In the genomic region with DNA sequence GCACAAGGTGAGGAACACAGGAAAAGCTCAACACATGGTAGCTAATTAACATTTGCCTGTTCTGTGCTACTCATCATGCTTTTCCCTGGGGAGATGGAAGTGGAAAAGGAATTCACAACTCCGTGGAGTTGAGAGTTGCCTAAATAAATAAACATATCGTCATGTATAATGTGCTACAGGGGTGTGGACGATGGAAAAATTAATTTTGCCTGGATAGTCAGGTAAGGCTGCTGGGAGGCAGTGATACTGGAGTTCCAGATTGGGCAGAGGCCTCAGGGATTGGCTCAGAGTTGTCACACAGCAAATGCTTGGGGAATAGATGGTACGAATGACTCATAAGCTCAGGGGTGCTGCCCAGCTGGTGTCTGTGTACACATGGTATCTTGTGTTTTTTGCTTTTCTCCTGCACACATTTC, we compare ENCODE assay signal across 16 cellular contexts. TPM values are rescaled to one million over a fixed set of nuclear protein-coding genes. Genes with fewer than 3 reads are reported as not detected.
A peak's percentile ranks its signal among the peaks of the same experiment; 100 is the strongest.
DNase-seq lines count a peak whose midpoint lies in the region; ATAC-seq and TF ChIP-seq lines count a peak whose summit lies in the region.
"Had no signal": no experiment of that assay in that cellular context is flagged by ENCODE, and none has a peak within 500 bp of the region (broad histone marks: within the 10 kb centered on the region; RNA-seq: fewer than 3 reads in every experiment).

No MANE protein-coding gene starts in this region.

- CTCF ChIA-PET in mammary epithelial cell (lab: Charles Lee; ENCODE audit: low non-redundant PET): no interaction called here

- H2AFZ ChIP-seq in mammary epithelial cell (ENCODE audit: low read depth, low read length) (no peak overlapping the region), smooth muscle cell (ENCODE audit: low read depth) (no peak overlapping the region)

- no peak for ATAC-seq in stimulated activated naive CD8-positive, alpha-beta T cell treated with anti-CD3 and anti-CD28 coated beads, Interleukin-15, amount 100 ng/mL, for 72 hours
- ATAC-seq: Right ventricle myocardium inferior had no signal

- H3K79me2 ChIP-seq in mammary epithelial cell (ENCODE audit: insufficient read depth, low read length): peaks cover 7% of the 10 kb centered on the region
- no peaks in the 10 kb centered on the region for H3K79me2 ChIP-seq in smooth muscle cell (ENCODE audit: low read depth)

- H3K9me3 Mint-ChIP-seq in nephron: no peaks in the 10 kb centered on the region
- no peaks in the 10 kb centered on the region for H3K9me3 Mint-ChIP-seq in stimulated activated naive CD8-positive, alpha-beta T cell treated with anti-CD3 and anti-CD28 coated beads, Interleukin-15, amount 100 ng/mL, for 72 hours
- H3K9me3 Mint-ChIP-seq: activated naive CD4-positive, alpha-beta T cell treated with anti-CD3 and anti-CD28 coated beads, Interleukin-2, amount 10 ng/mL, durations not matched to agents 7 days and 5 days; H9 had no signal

- H4K20me1 ChIP-seq in mammary epithelial cell (ENCODE audit: insufficient read depth, low read length) (no peaks in the 10 kb centered on the region), smooth muscle cell (ENCODE audit: low read depth) (no peaks in the 10 kb centered on the region)

- no TSS peak for BruUV-seq in mammary epithelial cell (replicated peaks; lab: Mats Ljungman, UMichigan)

- H3K27me3 Mint-ChIP-seq in nephron (ENCODE audit: low read depth): peaks cover 38% of the 10 kb centered on the region
- H3K27me3 Mint-ChIP-seq in stimulated activated naive CD8-positive, alpha-beta T cell treated with anti-CD3 and anti-CD28 coated beads, Interleukin-15, amount 100 ng/mL, for 72 hours: peaks cover 36% of the 10 kb centered on the region

- peak overlapping the region; percentile 9 to 52 (median 10) for H3K4me3 Mint-ChIP-seq in nephron
- no peak overlapping the region for H3K4me3 Mint-ChIP-seq in stimulated activated naive CD8-positive, alpha-beta T cell treated with anti-CD3 and anti-CD28 coated beads, Interleukin-15, amount 100 ng/mL, for 72 hours
- H3K4me3 Mint-ChIP-seq: activated naive CD4-positive, alpha-beta T cell treated with anti-CD3 and anti-CD28 coated beads, Interleukin-2, amount 10 ng/mL, durations not matched to agents 7 days and 5 days; H9 had no signal

- intact Hi-C loops in mammary epithelial cell (cut with micrococcal nuclease): no loop called here
- intact Hi-C loops in esophagus squamous epithelium (cut with DNase I): no loop called here

- no peak overlapping the region for H3K4me2 ChIP-seq in mammary epithelial cell (ENCODE audit: insufficient read depth, low read depth, low read length)
- H3K4me2 ChIP-seq in smooth muscle cell: no peak overlapping the region

- no peak for TF ChIP-seq POLR2A in esophagus squamous epithelium (IDR thresholded peaks at IDR 0.05)

- H3K4me1 Mint-ChIP-seq in nephron: peaks cover 5% of the 10 kb centered on the region
- peaks cover 17% of the 10 kb centered on the region for H3K4me1 Mint-ChIP-seq in stimulated activated naive CD8-positive, alpha-beta T cell treated with anti-CD3 and anti-CD28 coated beads, Interleukin-15, amount 100 ng/mL, for 72 hours

- no peaks in the 10 kb centered on the region for H3K36me3 Mint-ChIP-seq in nephron (ENCODE audit: low read depth)
- H3K36me3 Mint-ChIP-seq: activated naive CD4-positive, alpha-beta T cell treated with anti-CD3 and anti-CD28 coated beads, Interleukin-2, amount 10 ng/mL, durations not matched to agents 7 days and 5 days had no signal

- in situ Hi-C loops in mammary epithelial cell (cut with MboI; ENCODE audit: low sequenced_read_pairs in 2 of 2): loop anchor here in 1 of 2 donors (10.0 kb wide), 1 partner anchor 70 kb away; the partner anchor contains the start of genes HTD2 and RPP14

- dilution Hi-C loops in mammary epithelial cell (cut with HindIII; ENCODE audit: low sequenced_read_pairs): no loop called here

- H3K27me3 ChIP-seq in MG63: no peaks in the 10 kb centered on the region
- no peaks in the 10 kb centered on the region for H3K27me3 ChIP-seq in mammary epithelial cell (ENCODE audit: insufficient read depth, low read length)
- peaks cover 5% of the 10 kb centered on the region for H3K27me3 ChIP-seq in smooth muscle cell (ENCODE audit: low read depth)
- H3K27me3 ChIP-seq in esophagus squamous epithelium: no peaks in the 10 kb centered on the region
- H3K27me3 ChIP-seq: stomach had no signal

- H3F3A ChIP-seq in smooth muscle cell (ENCODE audit: low read depth): no peaks in the 10 kb centered on the region

- H3K4me1 ChIP-seq in mammary epithelial cell (ENCODE audit: insufficient read depth, low read length) (peaks cover 21% of the 10 kb centered on the region), smooth muscle cell (ENCODE audit: low read depth) (peaks cover 10% of the 10 kb centered on the region), esophagus squamous epithelium (peaks cover 13 to 45% (median 16%) of the 10 kb centered on the region in 3 donors)

- no peak overlapping the region for H3K27ac ChIP-seq in mammary epithelial cell (ENCODE audit: insufficient read depth, low read depth, low read length)
- no peak overlapping the region for H3K27ac ChIP-seq in smooth muscle cell (ENCODE audit: low read depth)
- no peak overlapping the region for H3K27ac ChIP-seq in esophagus squamous epithelium
- H3K27ac ChIP-seq: stomach had no signal

- H3K36me3 ChIP-seq in MG63 (no peaks in the 10 kb centered on the region), mammary epithelial cell (ENCODE audit: insufficient read depth, low read length) (no peaks in the 10 kb centered on the region), smooth muscle cell (ENCODE audit: low read depth) (no peaks in the 10 kb centered on the region), esophagus squamous epithelium (no peaks in the 10 kb centered on the region)
- H3K36me3 ChIP-seq: stomach had no signal

- no peak overlapping the region for H3K4me3 ChIP-seq in MG63
- no peak overlapping the region for H3K4me3 ChIP-seq in mammary epithelial cell (replicated peaks in 1 of 3; ENCODE audit: insufficient read depth in 1 of 3, low read depth in 2 of 3, low read length in 3 of 3)
- no peak overlapping the region for H3K4me3 ChIP-seq in smooth muscle cell
- H3K4me3 ChIP-seq in esophagus squamous epithelium: no peak overlapping the region
- H3K4me3 ChIP-seq: stomach had no signal

- H3K9ac ChIP-seq in mammary epithelial cell (ENCODE audit: insufficient read depth, low read length) (no peak overlapping the region), smooth muscle cell (ENCODE audit: low read depth) (no peak overlapping the region)

- DNase-seq in EL (peak; percentile 56), MG63 (peak; percentile 19), mammary epithelial cell (peak; percentile 61), smooth muscle cell (lab: John Stamatoyannopoulos, UW; ENCODE audit: unreplicated experiment) (no peak), GOT3 (lab: John Stamatoyannopoulos, UW) (no peak), esophagus squamous epithelium (lab: John Stamatoyannopoulos, UW) (no peak)
- DNase-seq in stimulated activated naive CD8-positive, alpha-beta T cell treated with anti-CD3 and anti-CD28 coated beads, Interleukin-15, amount 100 ng/mL, for 72 hours: no peak
- DNase-seq: activated CD4-positive, CD25-positive, alpha-beta regulatory T cell treated with anti-CD3 and anti-CD28 coated beads, Interleukin-2, amount 50 U/mL, for 72 hours; activated naive CD4-positive, alpha-beta T cell treated with anti-CD3 and anti-CD28 coated beads, Interleukin-2, amount 10 ng/mL, durations not matched to agents 7 days and 5 days; effector CD4-positive, alpha-beta T cell; GF-D8; H9; NCI-H2029; stomach had no signal

- H3K9me3 ChIP-seq in MG63 (no peaks in the 10 kb centered on the region), mammary epithelial cell (replicated peaks; ENCODE audit: insufficient read depth, low read length) (no peaks in the 10 kb centered on the region), smooth muscle cell (replicated peaks; ENCODE audit: low read depth) (no peaks in the 10 kb centered on the region), esophagus squamous epithelium (no peaks in the 10 kb centered on the region)
- H3K9me3 ChIP-seq: stomach had no signal

- no peak for TF ChIP-seq CTCF in mammary epithelial cell (conservative IDR thresholded peaks at IDR 0.05 in 1 of 2, IDR thresholded peaks at IDR 0.05 in 1 of 2; ENCODE audit: extremely low read depth in 1 of 2, insufficient read depth in 1 of 2, low read depth in 1 of 2, low read length in 2 of 2)
- no peak for TF ChIP-seq CTCF in nephron (IDR thresholded peaks at IDR 0.05; ENCODE audit: unreplicated experiment in 3 of 3)
- no peak for TF ChIP-seq CTCF in smooth muscle cell (IDR thresholded peaks at IDR 0.05; ENCODE audit: borderline replicate concordance, insufficient read depth, poor library complexity, severe bottlenecking)
- no peak for TF ChIP-seq CTCF in esophagus squamous epithelium (IDR thresholded peaks at IDR 0.05)

- WGBS in mammary epithelial cell (ENCODE audit: low coverage, missing lambda C conversion rate): 57% methylated on average over 4 of the region's 4 CpGs
- WGBS in smooth muscle cell (ENCODE audit: low lambda C conversion rate): 52% methylated on average over 4 of the region's 4 CpGs
- 29 to 49% methylated on average over 4 of the region's 4 CpGs for WGBS in esophagus squamous epithelium, 2 donors

- H3K27ac Mint-ChIP-seq in nephron: no peak overlapping the region
- no peak overlapping the region for H3K27ac Mint-ChIP-seq in stimulated activated naive CD8-positive, alpha-beta T cell treated with anti-CD3 and anti-CD28 coated beads, Interleukin-15, amount 100 ng/mL, for 72 hours
- H3K27ac Mint-ChIP-seq: activated naive CD4-positive, alpha-beta T cell treated with anti-CD3 and anti-CD28 coated beads, Interleukin-2, amount 10 ng/mL, durations not matched to agents 7 days and 5 days; H9 had no signal

RNA-seq across cellular contexts. Expression of gene ABHD6, which starts 3.1 kb away (rescaled TPM):
- total RNA-seq in MG63 (2014; rRNA removed; shearing (Covaris generic); ENCODE audit: low replicate concordance): 1.9 and 2.1 TPM in 2 replicates
- total RNA-seq in mammary epithelial cell (10 to 100 TPM in 1 of 2 donors, 1 to 10 TPM in 1; 9.4 to 21.3 TPM), smooth muscle cell (5.6 and 7.1 TPM in 2 replicates), esophagus squamous epithelium (10 to 100 TPM in 1 of 4 donors, 1 to 10 TPM in 3; 5.8 to 16.5 (median 8.9) TPM)
- polyA plus RNA-seq in mammary epithelial cell (7.1 TPM), smooth muscle cell (3.9 and 8.8 TPM in 2 replicates)
- 8.9 TPM for polyA minus RNA-seq in mammary epithelial cell

RNA-seq across cellular contexts. Expression of gene DNASE1L3, which starts 23.8 kb away (rescaled TPM):
- not detected in 2 replicates for total RNA-seq in MG63 (2014; rRNA removed; shearing (Covaris generic); ENCODE audit: low replicate concordance)
- not detected for total RNA-seq in mammary epithelial cell
- polyA plus RNA-seq in mammary epithelial cell: not detected
- polyA minus RNA-seq in mammary epithelial cell: not detected
- total RNA-seq in smooth muscle cell: 0.63 TPM in 1 of 2 replicates, not detected in the other
- polyA plus RNA-seq in smooth muscle cell: 1.1 and 2.0 TPM in 2 replicates
- total RNA-seq in esophagus squamous epithelium: 10 to 100 TPM in 3 of 4 donors, 1 to 10 TPM in 1; 8.3 to 15.3 (median 11.9) TPM
- total RNA-seq: H9 had no signal

Comparison
In these comparisons a context has a peak if more than half of its experiments do, and no peak if none do; other contexts are left out.
1. DNase-seq: peak in EL (single experiment), MG63 (single experiment) and mammary epithelial cell (single experiment); none in stimulated activated naive CD8-positive, alpha-beta T cell treated with anti-CD3 and anti-CD28 coated beads, Interleukin-15, amount 100 ng/mL, for 72 hours (0 of 2), smooth muscle cell (single experiment), GOT3 (single experiment) and esophagus squamous epithelium (single experiment).
2. H3K4me3 Mint-ChIP-seq: peak in nephron (3 of 3); none in stimulated activated naive CD8-positive, alpha-beta T cell treated with anti-CD3 and anti-CD28 coated beads, Interleukin-15, amount 100 ng/mL, for 72 hours (0 of 2).